ENCODE assay signal across 29 cellular contexts in genomic region chr6:84687487-84687886, GRCh38.
DNase-seq lines count a peak whose midpoint lies in the region; ATAC-seq, FAIRE-seq and TF ChIP-seq lines count a peak whose summit lies in the region.
"Had no signal": no experiment of that assay in that cellular context is flagged by ENCODE, and none has a peak within 500 bp of the region (broad histone marks: within the 10 kb centered on the region; RNA-seq: fewer than 3 reads in every experiment).

No MANE protein-coding gene starts in this region.

- H3K4me1 ChIP-seq in left lung: no peaks in the 10 kb centered on the region
- no peaks in the 10 kb centered on the region for H3K4me1 ChIP-seq in lower lobe of right lung
- H3K4me1 ChIP-seq: upper lobe of right lung had no signal

- peaks cover 20% of the 10 kb centered on the region for H3K4me1 Mint-ChIP-seq in HFFc6 (ENCODE audit: low read depth)
- H3K4me1 Mint-ChIP-seq: activated CD4-positive, alpha-beta T cell treated with anti-CD3 and anti-CD28 coated beads, Interleukin-2, amount 10 ng/mL, durations not matched to agents 24 days and 14 days; activated CD8-positive, alpha-beta memory T cell treated with anti-CD3 and anti-CD28 coated beads, Interleukin-2, amount 10 ng/mL, durations not matched to agents 7 days and 5 days; activated naive CD4-positive, alpha-beta T cell treated with anti-CD3 and anti-CD28 coated beads, Interleukin-2, amount 10 ng/mL, durations not matched to agents 7 days and 5 days; B cell; central memory CD8-positive, alpha-beta T cell; T-helper 17 cell had no signal

- no peak for FAIRE-seq in bronchial epithelial cell (lab: Jason Lieb, UNC)
- FAIRE-seq: frontal cortex, GM12878, H54 had no signal

- TF ChIP-seq CTCF in HFFc6 (IDR thresholded peaks at IDR 0.05) (no peak), bronchial epithelial cell (IDR thresholded peaks at IDR 0.05; ENCODE audit: insufficient read depth, low read length, severe bottlenecking) (no peak), left lung (IDR thresholded peaks at IDR 0.05) (no peak), lower lobe of right lung (IDR thresholded peaks at IDR 0.05) (no peak)

- H3K27me3 Mint-ChIP-seq in HFFc6 (ENCODE audit: insufficient read depth): no peaks in the 10 kb centered on the region
- H3K27me3 Mint-ChIP-seq: activated CD4-positive, alpha-beta T cell treated with anti-CD3 and anti-CD28 coated beads, Interleukin-2, amount 10 ng/mL, durations not matched to agents 24 days and 14 days; activated CD8-positive, alpha-beta memory T cell treated with anti-CD3 and anti-CD28 coated beads, Interleukin-2, amount 10 ng/mL, durations not matched to agents 7 days and 5 days; activated naive CD4-positive, alpha-beta T cell treated with anti-CD3 and anti-CD28 coated beads, Interleukin-2, amount 10 ng/mL, durations not matched to agents 7 days and 5 days; B cell; central memory CD8-positive, alpha-beta T cell; T-helper 17 cell had no signal

- intact Hi-C loops in left lung (cut with DNase I) (no loop called here), lower lobe of right lung (cut with DNase I) (no loop called here)

- H3K4me3 ChIP-seq in bronchial epithelial cell (ENCODE audit: low read depth, low read length) (no peak overlapping the region), left lung (no peak overlapping the region), lower lobe of right lung (no peak overlapping the region)
- H3K4me3 ChIP-seq: dorsolateral prefrontal cortex, GM12878, upper lobe of right lung had no signal

- peak; percentile 53 for ATAC-seq in left lung
- no peak for ATAC-seq in HG03342 (IDR thresholded peaks at IDR 0.05; ENCODE audit: unreplicated experiment)
- no peak for ATAC-seq in lower lobe of right lung
- no peak for ATAC-seq in HG03175 (IDR thresholded peaks at IDR 0.05; ENCODE audit: unreplicated experiment)
- ATAC-seq: activated CD8-positive, alpha-beta memory T cell treated with anti-CD3 and anti-CD28 coated beads, Interleukin-2, amount 10 ng/mL, durations not matched to agents 7 days and 5 days; GM12878; T-helper 17 cell; upper lobe of right lung had no signal

- peak overlapping the region; percentile 78 for H3K27ac Mint-ChIP-seq in HFFc6
- H3K27ac Mint-ChIP-seq: activated CD4-positive, alpha-beta T cell treated with anti-CD3 and anti-CD28 coated beads, Interleukin-2, amount 10 ng/mL, durations not matched to agents 24 days and 14 days; activated CD8-positive, alpha-beta memory T cell treated with anti-CD3 and anti-CD28 coated beads, Interleukin-2, amount 10 ng/mL, durations not matched to agents 7 days and 5 days; activated naive CD4-positive, alpha-beta T cell treated with anti-CD3 and anti-CD28 coated beads, Interleukin-2, amount 10 ng/mL, durations not matched to agents 7 days and 5 days; B cell; T-helper 17 cell had no signal

- no peaks in the 10 kb centered on the region for H3K27me3 ChIP-seq in bronchial epithelial cell (ENCODE audit: control insufficient read depth, insufficient read depth, low read length)
- H3K27me3 ChIP-seq in left lung: no peaks in the 10 kb centered on the region
- no peaks in the 10 kb centered on the region for H3K27me3 ChIP-seq in lower lobe of right lung (ENCODE audit: low read depth)
- H3K27me3 ChIP-seq: upper lobe of right lung had no signal

- peak; percentile 45 for DNase-seq in AG08395 (ENCODE audit: low spot score)
- DNase-seq in HFFc6: peak; percentile 25
- DNase-seq in bronchial epithelial cell (ENCODE audit: low read depth): peak; percentile 7
- no peak for DNase-seq in left lung
- no peak for DNase-seq in lower lobe of right lung
- no peak for DNase-seq in COLO668 (lab: John Stamatoyannopoulos, UW; ENCODE audit: unreplicated experiment)
- DNase-seq: 8988T; activated CD4-positive, alpha-beta T cell treated with anti-CD3 and anti-CD28 coated beads, Interleukin-2, amount 10 ng/mL, durations not matched to agents 24 days and 14 days; activated CD8-positive, alpha-beta memory T cell treated with anti-CD3 and anti-CD28 coated beads, Interleukin-2, amount 10 ng/mL, durations not matched to agents 7 days and 5 days; activated naive CD4-positive, alpha-beta T cell treated with anti-CD3 and anti-CD28 coated beads, Interleukin-2, amount 10 ng/mL, durations not matched to agents 7 days and 5 days; amygdala; dorsolateral prefrontal cortex; hypothalamus; Karpas-422; NCI-H1048; NCI-H187; NCI-H526 treated with DMSO at 0.1 percent for 48 hours; RPMI8226; stimulated activated CD4-positive, alpha-beta T cell treated with anti-CD3 and anti-CD28 coated beads, Interleukin-1b, Interleukin-23, amount 100 ng/mL, for 48 hours; T-helper 17 cell; upper lobe of right lung had no signal

- no peaks in the 10 kb centered on the region for H3K36me3 ChIP-seq in bronchial epithelial cell (ENCODE audit: control insufficient read depth, insufficient read depth, low read length)
- no peaks in the 10 kb centered on the region for H3K36me3 ChIP-seq in left lung
- H3K36me3 ChIP-seq in lower lobe of right lung: no peaks in the 10 kb centered on the region
- H3K36me3 ChIP-seq: upper lobe of right lung had no signal

- peak overlapping the region; percentile 78 for H3K4me3 Mint-ChIP-seq in HFFc6
- H3K4me3 Mint-ChIP-seq: activated CD4-positive, alpha-beta T cell treated with anti-CD3 and anti-CD28 coated beads, Interleukin-2, amount 10 ng/mL, durations not matched to agents 24 days and 14 days; activated CD8-positive, alpha-beta memory T cell treated with anti-CD3 and anti-CD28 coated beads, Interleukin-2, amount 10 ng/mL, durations not matched to agents 7 days and 5 days; activated naive CD4-positive, alpha-beta T cell treated with anti-CD3 and anti-CD28 coated beads, Interleukin-2, amount 10 ng/mL, durations not matched to agents 7 days and 5 days; B cell; central memory CD8-positive, alpha-beta T cell; neural crest cell; T-helper 17 cell had no signal

- H3K9me3 ChIP-seq in left lung (no peaks in the 10 kb centered on the region), lower lobe of right lung (no peaks in the 10 kb centered on the region)
- H3K9me3 ChIP-seq: upper lobe of right lung had no signal

- no peaks in the 10 kb centered on the region for H3K9me3 Mint-ChIP-seq in HFFc6
- H3K9me3 Mint-ChIP-seq: activated CD4-positive, alpha-beta T cell treated with anti-CD3 and anti-CD28 coated beads, Interleukin-2, amount 10 ng/mL, durations not matched to agents 24 days and 14 days; activated naive CD4-positive, alpha-beta T cell treated with anti-CD3 and anti-CD28 coated beads, Interleukin-2, amount 10 ng/mL, durations not matched to agents 7 days and 5 days; central memory CD8-positive, alpha-beta T cell; neural crest cell had no signal

- no peak overlapping the region for H3K27ac ChIP-seq in left lung
- H3K27ac ChIP-seq in lower lobe of right lung: no peak overlapping the region
- H3K27ac ChIP-seq: upper lobe of right lung had no signal

- no peaks in the 10 kb centered on the region; the same call in 1 of the 2 replicates for H3K36me3 Mint-ChIP-seq in HFFc6 (ENCODE audit: low read depth)
- H3K36me3 Mint-ChIP-seq: activated CD8-positive, alpha-beta memory T cell treated with anti-CD3 and anti-CD28 coated beads, Interleukin-2, amount 10 ng/mL, durations not matched to agents 7 days and 5 days; activated naive CD4-positive, alpha-beta T cell treated with anti-CD3 and anti-CD28 coated beads, Interleukin-2, amount 10 ng/mL, durations not matched to agents 7 days and 5 days had no signal

Comparison
In these comparisons a context has a peak if more than half of its experiments do, and no peak if none do; other contexts are left out.
1. DNase-seq: peak in AG08395 (single experiment), HFFc6 (single experiment) and bronchial epithelial cell (single experiment); none in left lung (0 of 2), lower lobe of right lung (single experiment) and COLO668 (single experiment).